Comparison of ENCODE assay signal across 8 cellular contexts in genomic region chr12:82685721-82686222, GRCh38. TPM values are rescaled to one million over a fixed set of nuclear protein-coding genes. Genes with fewer than 3 reads are reported as not detected.
DNase-seq lines count a peak whose midpoint lies in the region; ATAC-seq and TF ChIP-seq lines count a peak whose summit lies in the region.

No MANE protein-coding gene starts in this region.

- WGBS in suprapubic skin = under 1% methylated on average over 11 of the region's 16 CpGs

- H3K27ac ChIP-seq in suprapubic skin = peak overlapping the region; percentile 88

- H3K27me3 ChIP-seq in suprapubic skin = no peaks in the 10 kb centered on the region

- H3K36me3 ChIP-seq in suprapubic skin = no peaks in the 10 kb centered on the region

- TF ChIP-seq POLR2A in NB4 (IDR thresholded peaks at IDR 0.05; ENCODE audit: extremely low read depth, insufficient read length) (no peak), suprapubic skin (IDR thresholded peaks at IDR 0.05) (no peak)

- TF ChIP-seq EP300 in suprapubic skin (IDR thresholded peaks at IDR 0.05) = no peak

- H3K9me3 ChIP-seq in suprapubic skin = no peaks in the 10 kb centered on the region

- TF ChIP-seq CTCF in NB4 (IDR thresholded peaks at IDR 0.05; ENCODE audit: low read depth, low read length) (peak; percentile 73), suprapubic skin (IDR thresholded peaks at IDR 0.05) (peak; percentile 74 to 84)

- peak; percentile 62 for ATAC-seq in HG02588 (IDR thresholded peaks at IDR 0.05; ENCODE audit: unreplicated experiment)

- peaks cover 29% of the 10 kb centered on the region for H3K4me1 ChIP-seq in suprapubic skin

- DNase-seq in NB4 (ENCODE audit: low read depth) (peak; percentile 97), SK-N-DZ (ENCODE audit: low spot score) (peak; percentile 94), globus pallidus (ENCODE audit: low spot score) (peak; percentile 97), nucleus accumbens (lab: John Stamatoyannopoulos, UW) (peak; percentile 22 to 98 (median 88)), suprapubic skin (ENCODE audit: low spot score in 2 of 2) (peak; percentile 96 to 98)
- DNase-seq in activated naive CD4-positive, alpha-beta T cell treated with anti-CD3 and anti-CD28 coated beads, Interleukin-2, amount 50 U/mL, for 16 hours = peak; percentile 93

- H3K4me3 ChIP-seq in GM08714 (ENCODE audit: low read length) = peak overlapping the region; percentile 59
- H3K4me3 ChIP-seq in NB4 (ENCODE audit: low read depth, low read length) = peak overlapping the region; percentile 94
- peak overlapping the region; percentile 71 for H3K4me3 ChIP-seq in suprapubic skin

RNA-seq across cellular contexts. Expression of gene TMTC2, which starts 0.9 kb away (rescaled TPM):
- 7.5 and 8.6 TPM in 2 replicates for polyA plus RNA-seq in SK-N-DZ (2014; cell fraction: cytosol; rRNA removed)
- 8.1 and 12.1 TPM in 2 replicates for polyA plus RNA-seq in SK-N-DZ (2014; cell fraction: nucleus; rRNA removed)
- 10 to 100 TPM; 16.7 to 21.1 (median 18.9) TPM for total RNA-seq in suprapubic skin

Comparison
In these comparisons a context has a peak if more than half of its experiments do, and no peak if none do; other contexts are left out.
1. Peak in every context shown above with its lines: DNase-seq, ATAC-seq, H3K4me3 ChIP-seq and H3K27ac ChIP-seq.